In genomic region chr5:138542956-138543729, GRCh38 we compare ENCODE assay signal across 8 cellular contexts. TPM values are rescaled to one million over a fixed set of nuclear protein-coding genes. Genes with fewer than 3 reads are reported as not detected.
DNase-seq lines count a peak whose midpoint lies in the region; ATAC-seq, FAIRE-seq and TF ChIP-seq lines count a peak whose summit lies in the region.

TSS of gene ETF1 (minus strand) at chr5:138543236. CDS start at chr5:138542918, 318 bp downstream.

- FAIRE-seq in H1 (lab: Jason Lieb, UNC) = peak; percentile 58

- H3K79me2 ChIP-seq in H1 (ENCODE audit: control insufficient read depth in 1 of 2, insufficient read depth in 2 of 2, low read length in 2 of 2) = peaks cover 61 to 95% of the 10 kb centered on the region in 2 experiments

- peak within 1 kb of the TSS; percentile 97 for H3K4me3 Mint-ChIP-seq in activated CD8-positive, alpha-beta memory T cell treated with anti-CD3 and anti-CD28 coated beads, Interleukin-2, amount 10 ng/mL, durations not matched to agents 7 days and 5 days

- H3K27ac Mint-ChIP-seq in activated CD8-positive, alpha-beta memory T cell treated with anti-CD3 and anti-CD28 coated beads, Interleukin-2, amount 10 ng/mL, durations not matched to agents 7 days and 5 days = peak within 1 kb of the TSS; percentile 100

- TF ChIP-seq EP300 in H1 (IDR thresholded peaks at IDR 0.05; ENCODE audit: borderline replicate concordance in 1 of 2, low read depth in 2 of 2, low read length in 2 of 2) = peak in 1 of 2 experiments; percentile 72; a peak in 2 of 3 replicates

- H2BK12ac ChIP-seq in H1 (ENCODE audit: low read depth, low read length) (peak within 1 kb of the TSS; percentile 78; the same call in 1 of the 2 replicates), mesenchymal stem cell (ENCODE audit: low read length in 2 of 2) (peak within 1 kb of the TSS in 1 of 2 experiments; percentile 59)

- peaks cover 30% of the 10 kb centered on the region for H3K36me3 Mint-ChIP-seq in activated CD8-positive, alpha-beta memory T cell treated with anti-CD3 and anti-CD28 coated beads, Interleukin-2, amount 10 ng/mL, durations not matched to agents 7 days and 5 days

- H4K91ac ChIP-seq in H1 (replicated peaks; ENCODE audit: insufficient read length, low read length) (peak within 1 kb of the TSS; percentile 94), mesenchymal stem cell (ENCODE audit: low read length) (peak within 1 kb of the TSS; percentile 91)

- H4K8ac ChIP-seq in H1 (ENCODE audit: extremely low read depth, insufficient read depth, low read length) (peak within 1 kb of the TSS; percentile 99; the same call in 1 of the 2 replicates), mesenchymal stem cell (ENCODE audit: low read length) (peak within 1 kb of the TSS; percentile 94)

- peaks cover 10% of the 10 kb centered on the region for H3K79me1 ChIP-seq in H1 (ENCODE audit: low read depth, low read length)
- H3K79me1 ChIP-seq in mesenchymal stem cell (replicated peaks; ENCODE audit: low read length, poor library complexity, severe bottlenecking) = peaks cover 6% of the 10 kb centered on the region

- no peak for TF ChIP-seq CTCF in H1 (IDR thresholded peaks at IDR 0.05; ENCODE audit: control extremely low read depth in 1 of 3, insufficient read depth in 1 of 3, low read depth in 1 of 3, low read length in 3 of 3)

- H3K4me1 ChIP-seq in NT2/D1 (ENCODE audit: insufficient read depth, insufficient read length) (no peaks in the 10 kb centered on the region), H1 (replicated peaks in 1 of 4; ENCODE audit: control insufficient read depth in 3 of 4, insufficient read depth in 4 of 4, low read length in 3 of 4) (peaks cover 0 to 16% (median 2%) of the 10 kb centered on the region in 4 experiments; a peak in 4 of 7 replicates), mesenchymal stem cell (ENCODE audit: control insufficient read depth, insufficient read depth, low read depth, low read length) (peaks cover 9% of the 10 kb centered on the region)

- peak within 1 kb of the TSS; percentile 91 for H3K4ac ChIP-seq in H1 (replicated peaks; ENCODE audit: insufficient read length, low read depth, low read length)
- H3K4ac ChIP-seq in mesenchymal stem cell (ENCODE audit: low read depth in 1 of 2, low read length in 2 of 2) = peak within 1 kb of the TSS; percentile 96 to 98

- CTCF ChIA-PET in activated CD8-positive, alpha-beta memory T cell treated with anti-CD3 and anti-CD28 coated beads, Interleukin-2, amount 10 ng/mL, durations not matched to agents 7 days and 5 days (lab: Charles Lee) = interaction anchor here (1.0 to 3.0 kb wide), 11 partner anchors 23 to 509 kb away, joined by 3 to 22 read pairs (median 4); partner anchors contain the start of genes EGR1, HSPA9 and KDM3B
- CTCF ChIA-PET in H1 (lab: Charles Lee; ENCODE audit: partially characterized antibody) = interaction anchor here (0.6 to 2.3 kb wide), 5 partner anchors 34 to 936 kb away, joined by 3 to 15 read pairs (median 4); partner anchors contain the start of genes EGR1 and KDM3B

- H2AFZ ChIP-seq in H1 (ENCODE audit: low read length) = peak within 1 kb of the TSS; percentile 74; the same call in 1 of the 2 replicates
- H2AFZ ChIP-seq in mesenchymal stem cell (ENCODE audit: low read depth, low read length) = peak within 1 kb of the TSS; percentile 93

- H3K9ac ChIP-seq in NT2/D1 (ENCODE audit: insufficient read length, low read depth) (peak within 1 kb of the TSS; percentile 98), H1 (replicated peaks in 1 of 4; ENCODE audit: extremely low read depth in 1 of 4, low read depth in 3 of 4, low read length in 3 of 4) (peak within 1 kb of the TSS; percentile 95 to 99 (median 99)), mesenchymal stem cell (ENCODE audit: low read length) (peak within 1 kb of the TSS; percentile 100)

- peak within 1 kb of the TSS; percentile 97 for H3K56ac ChIP-seq in H1 (replicated peaks; ENCODE audit: insufficient read length, low read depth, low read length)

- TF ChIP-seq POLR2A in H1 (IDR thresholded peaks at IDR 0.05; ENCODE audit: control extremely low read depth in 1 of 2, low read depth in 2 of 2, low read length in 2 of 2) = peak; percentile 77 to 82

- POLR2A ChIA-PET in H1 (lab: Charles Lee; ENCODE audit: partially characterized antibody) = interaction anchor here (0.8 to 26.9 kb wide), 35 partner anchors 9 to 799 kb away, joined by 3 to 1018 read pairs (median 6); partner anchors contain the start of genes EGR1, FAM53C, HSPA9 and KDM3B

- peak; percentile 93 for ATAC-seq in GM21381 (IDR thresholded peaks at IDR 0.05; ENCODE audit: unreplicated experiment)
- peak; percentile 89 for ATAC-seq in activated CD8-positive, alpha-beta memory T cell treated with anti-CD3 and anti-CD28 coated beads, Interleukin-2, amount 10 ng/mL, durations not matched to agents 7 days and 5 days

- peak within 1 kb of the TSS; percentile 98 for H4K5ac ChIP-seq in H1 (ENCODE audit: insufficient read length, low read depth, low read length)

- no peaks in the 10 kb centered on the region for H3K9me3 ChIP-seq in NT2/D1 (ENCODE audit: insufficient read depth, low read length)
- no peaks in the 10 kb centered on the region for H3K9me3 ChIP-seq in H1 (ENCODE audit: insufficient read depth in 2 of 2, low read depth in 1 of 2, low read length in 1 of 2)
- H3K9me3 ChIP-seq in mesenchymal stem cell (ENCODE audit: control insufficient read depth, low read length) = no peaks in the 10 kb centered on the region

- H2BK20ac ChIP-seq in H1 (ENCODE audit: low read length) = no peak within 1 kb of the TSS

- no peak within 1 kb of the TSS for H3K23ac ChIP-seq in H1 (ENCODE audit: insufficient read length)
- H3K23ac ChIP-seq in mesenchymal stem cell (ENCODE audit: low read length in 2 of 2) = peak within 1 kb of the TSS; percentile 8 to 97

- WGBS in H1 (ENCODE audit: extremely low coverage in 1 of 2, insufficient coverage in 1 of 2, insufficient read length in 1 of 2, insufficient replicate concordance in 2 of 2, low coverage in 1 of 2, low lambda C conversion rate in 2 of 2, missing lambda C conversion rate in 1 of 2), 2 experiments = 2% methylated on average over 52 of the region's 70 CpGs; no CpG with 5 or more reads in 1 of the 2 experiments
- WGBS in mesenchymal stem cell = under 1% methylated on average over 60 of the region's 70 CpGs

- H3K18ac ChIP-seq in H1 (ENCODE audit: extremely low read depth, low read length) (peak within 1 kb of the TSS; percentile 98), mesenchymal stem cell (ENCODE audit: low read depth in 1 of 2, low read length in 2 of 2) (peak within 1 kb of the TSS; percentile 92 to 98)

- H3K23me2 ChIP-seq in H1 (ENCODE audit: low read depth, low read length) = peaks cover 15% of the 10 kb centered on the region

- H3K4me2 ChIP-seq in H1 (ENCODE audit: insufficient read depth in 1 of 2, low read depth in 2 of 2, low read length in 2 of 2) = peak within 1 kb of the TSS; percentile 95 to 96
- peak within 1 kb of the TSS; percentile 96 for H3K4me2 ChIP-seq in mesenchymal stem cell (ENCODE audit: low read length, poor library complexity, severe bottlenecking)

- H2BK120ac ChIP-seq in H1 (replicated peaks; ENCODE audit: low read depth, low read length) (no peak within 1 kb of the TSS), mesenchymal stem cell (ENCODE audit: low read depth, low read length) (peak within 1 kb of the TSS; percentile 78)

- H3K27me3 Mint-ChIP-seq in activated CD8-positive, alpha-beta memory T cell treated with anti-CD3 and anti-CD28 coated beads, Interleukin-2, amount 10 ng/mL, durations not matched to agents 7 days and 5 days = no peaks in the 10 kb centered on the region

- H3K27ac ChIP-seq in H1 (ENCODE audit: low read depth, low read length) (peak within 1 kb of the TSS; percentile 100), mesenchymal stem cell (ENCODE audit: low read length, poor library complexity, severe bottlenecking) (peak within 1 kb of the TSS; percentile 93)

- no peak within 1 kb of the TSS for H3K14ac ChIP-seq in H1 (ENCODE audit: insufficient read length)
- peak within 1 kb of the TSS in 1 of 2 experiments; percentile 97 for H3K14ac ChIP-seq in mesenchymal stem cell (ENCODE audit: low read length in 2 of 2)

- peak within 1 kb of the TSS; percentile 99 for H2BK5ac ChIP-seq in H1 (ENCODE audit: low read depth, low read length)
- H2BK5ac ChIP-seq in mesenchymal stem cell (ENCODE audit: low read depth, low read length, poor library complexity, severe bottlenecking) = peak within 1 kb of the TSS; percentile 98

- H3K4me3 ChIP-seq in NT2/D1 (ENCODE audit: insufficient read length, low read depth) (peak within 1 kb of the TSS; percentile 97), H1 (ENCODE audit: extremely low read depth in 1 of 4, insufficient read depth in 2 of 4, low read depth in 3 of 4, low read length in 4 of 4) (peak within 1 kb of the TSS; percentile 89 to 100 (median 95)), mesenchymal stem cell (ENCODE audit: insufficient read depth in 1 of 2, low read depth in 1 of 2, low read length in 2 of 2) (peak within 1 kb of the TSS; percentile 89 to 99)

- H3K9me3 Mint-ChIP-seq in activated CD8-positive, alpha-beta memory T cell treated with anti-CD3 and anti-CD28 coated beads, Interleukin-2, amount 10 ng/mL, durations not matched to agents 7 days and 5 days (ENCODE audit: low read depth) = no peaks in the 10 kb centered on the region

- peaks cover 8% of the 10 kb centered on the region in 2 experiments for H4K20me1 ChIP-seq in H1 (replicated peaks in 1 of 2; ENCODE audit: control insufficient read depth in 1 of 2, insufficient read depth in 2 of 2, low read length in 2 of 2)

- DNase-seq in COR-L47 (lab: John Stamatoyannopoulos, UW) = peak; percentile 99
- DNase-seq in HUDEP-2 (lab: John Stamatoyannopoulos, UW; ENCODE audit: unreplicated experiment in 76 of 76) = peak; percentile 75 to 100 (median 99)
- DNase-seq in NT2/D1 (ENCODE audit: low read depth, low spot score) = peak; percentile 97
- DNase-seq in activated CD8-positive, alpha-beta memory T cell treated with anti-CD3 and anti-CD28 coated beads, Interleukin-2, amount 10 ng/mL, durations not matched to agents 7 days and 5 days = peak; percentile 100
- peak; percentile 98 for DNase-seq in H1 (ENCODE audit: low read depth in 1 of 2, low spot score in 2 of 2)
- peak; percentile 100 for DNase-seq in mesenchymal stem cell
- DNase-seq in stimulated activated CD8-positive, alpha-beta memory T cell treated with anti-CD3 and anti-CD28 coated beads, Interleukin-12 subunit alpha, Interleukin-12 subunit beta, amount 100 ng/mL, for 4 hours (ENCODE audit: low read depth) = peak; percentile 100

- H3K27me3 ChIP-seq in NT2/D1 (ENCODE audit: insufficient read depth, insufficient read length) (no peaks in the 10 kb centered on the region), H1 (replicated peaks in 1 of 4; ENCODE audit: control insufficient read depth in 3 of 4, extremely low read depth in 1 of 4, insufficient read depth in 3 of 4, low read length in 3 of 4) (no peaks in the 10 kb centered on the region), mesenchymal stem cell (ENCODE audit: control insufficient read depth in 1 of 2, insufficient read depth in 1 of 2, low read length in 2 of 2) (no peaks in the 10 kb centered on the region)

- H2AK5ac ChIP-seq in H1 (ENCODE audit: low read depth, low read length) = peak within 1 kb of the TSS; percentile 83; the same call in 1 of the 2 replicates
- peak within 1 kb of the TSS; percentile 94 for H2AK5ac ChIP-seq in mesenchymal stem cell (ENCODE audit: low read length, severe bottlenecking)

- H3K4me1 Mint-ChIP-seq in activated CD8-positive, alpha-beta memory T cell treated with anti-CD3 and anti-CD28 coated beads, Interleukin-2, amount 10 ng/mL, durations not matched to agents 7 days and 5 days = peaks cover 66% of the 10 kb centered on the region

- no peak within 1 kb of the TSS for H2BK15ac ChIP-seq in H1 (ENCODE audit: low read length)
- peak within 1 kb of the TSS; percentile 99 for H2BK15ac ChIP-seq in mesenchymal stem cell (ENCODE audit: low read depth, poor library complexity, severe bottlenecking)

- peaks cover 53% of the 10 kb centered on the region for H3K36me3 ChIP-seq in NT2/D1 (ENCODE audit: insufficient read depth, insufficient read length, low read length)
- peaks cover 0 to 28% (median 1%) of the 10 kb centered on the region in 4 experiments; a peak in 2 of 8 replicates for H3K36me3 ChIP-seq in H1 (ENCODE audit: control insufficient read depth in 2 of 4, insufficient read depth in 4 of 4, low read length in 3 of 4)
- peaks cover 0 to 22% of the 10 kb centered on the region in 2 experiments for H3K36me3 ChIP-seq in mesenchymal stem cell (ENCODE audit: control insufficient read depth in 1 of 2, insufficient read depth in 2 of 2, low read depth in 1 of 2, low read length in 2 of 2)

- TF ChIP-seq RAD21 in H1 (IDR thresholded peaks at IDR 0.05 in 1 of 2, conservative IDR thresholded peaks at IDR 0.05 in 1 of 2; ENCODE audit: low read depth in 2 of 2, low read length in 2 of 2) = no peak

RNA-seq across cellular contexts. Expression of gene ETF1, which starts in this region (rescaled TPM):
- 100 to 1,000 TPM in 1 of 2 experiments, 10 to 100 TPM in 1; 92.2 to 134 TPM for total RNA-seq in activated CD8-positive, alpha-beta memory T cell treated with anti-CD3 and anti-CD28 coated beads, Interleukin-2, amount 10 ng/mL, durations not matched to agents 7 days and 5 days
- 168 TPM in 2 replicates for total RNA-seq in H1 (2021; fragmentation: NEBNext Ultra II Directional; extraction: Animal tissue kit (Norgen Biotek cat#: 25700))
- 31.1 and 50.5 TPM in 2 replicates for polyA plus RNA-seq in H1 (2011; rRNA removed)
- polyA plus RNA-seq in H1 (2011; cell fraction: cytosol; rRNA removed) = 60.6 TPM
- 23.6 TPM for polyA plus RNA-seq in H1 (2011; cell fraction: nucleus; rRNA removed)
- 76.5 to 111 TPM (median 97.0 TPM) in 4 replicates for polyA plus RNA-seq in H1 (2012, experiment 1 of 2)
- polyA plus RNA-seq in H1 (2012, experiment 2 of 2) = 11.2 TPM
- polyA plus RNA-seq in H1 (2013, experiment 1 of 2) = 98.4 TPM
- polyA plus RNA-seq in H1 (2013, experiment 2 of 2) = 95.8 TPM
- 109 and 158 TPM in 2 replicates for polyA minus RNA-seq in H1 (2011; rRNA and poly(A)+ RNA removed)
- 76.5 TPM for polyA minus RNA-seq in H1 (2011; cell fraction: cytosol; rRNA and poly(A)+ RNA removed)
- polyA minus RNA-seq in H1 (2011; cell fraction: nucleus; rRNA and poly(A)+ RNA removed) = 53.9 TPM
- polyA plus RNA-seq in mesenchymal stem cell (2013, experiment 1 of 2) = 93.4 TPM
- 96.7 TPM for polyA plus RNA-seq in mesenchymal stem cell (2013, experiment 2 of 2)

Comparison
In these comparisons a context has a peak if more than half of its experiments do, and no peak if none do; other contexts are left out.
1. Peak in every context shown above with its lines: DNase-seq, ATAC-seq, H3K4me3 ChIP-seq and H3K27ac ChIP-seq.